In the genomic region with DNA sequence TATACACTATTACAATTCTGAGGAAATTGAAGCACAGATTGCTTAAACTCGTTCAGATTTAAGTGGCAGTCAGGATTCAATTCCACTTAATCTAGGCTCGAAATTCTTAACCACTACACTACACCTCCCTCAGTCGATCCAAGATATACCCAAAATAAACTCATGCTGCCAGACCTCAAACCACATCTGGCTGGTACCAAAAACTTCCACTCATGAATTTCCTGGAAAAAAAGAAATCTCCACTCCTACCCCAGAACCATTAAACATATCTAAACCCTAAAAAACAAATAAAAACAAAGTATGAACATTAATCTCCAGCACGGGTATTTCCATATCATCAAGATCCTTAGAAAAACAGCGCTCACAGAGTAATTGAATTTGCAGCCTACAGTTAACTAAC, we compare ENCODE assay signal across 9 cellular contexts. TPM values are rescaled to one million over a fixed set of nuclear protein-coding genes. Genes with fewer than 3 reads are reported as not detected.
A peak's percentile ranks its signal among the peaks of the same experiment; 100 is the strongest.
DNase-seq lines count a peak whose midpoint lies in the region; ATAC-seq and TF ChIP-seq lines count a peak whose summit lies in the region.
"Had no signal": no experiment of that assay in that cellular context is flagged by ENCODE, and none has a peak within 500 bp of the region (broad histone marks: within the 10 kb centered on the region; RNA-seq: fewer than 3 reads in every experiment).

No MANE protein-coding gene starts in this region.

- H3K4me3 Mint-ChIP-seq in activated naive CD4-positive, alpha-beta T cell treated with anti-CD3 and anti-CD28 coated beads for 36 hours = peak overlapping the region; percentile 93
- H3K4me3 Mint-ChIP-seq in type B pancreatic cell = peak overlapping the region; percentile 90

- intact Hi-C loops in activated naive CD4-positive, alpha-beta T cell treated with anti-CD3 and anti-CD28 coated beads for 36 hours (cut with micrococcal nuclease) = loop anchor here (2.0 to 10.0 kb wide), 3 partner anchors 65 to 443 kb away; partner anchors contain the start of genes ZNF585B and ZNF607

- TF ChIP-seq CTCF in type B pancreatic cell (conservative IDR thresholded peaks at IDR 0.05) = no peak

- peak overlapping the region; percentile 93 for H3K27ac Mint-ChIP-seq in activated naive CD4-positive, alpha-beta T cell treated with anti-CD3 and anti-CD28 coated beads for 36 hours
- peak overlapping the region; percentile 0 to 99 for H3K27ac Mint-ChIP-seq in activated naive CD4-positive, alpha-beta T cell treated with anti-CD3 and anti-CD28 coated beads, Interleukin-2, amount 50 U/mL, for 72 hours
- H3K27ac Mint-ChIP-seq in type B pancreatic cell = peak overlapping the region; percentile 93

- peaks cover 31% of the 10 kb centered on the region for H3K36me3 Mint-ChIP-seq in activated naive CD4-positive, alpha-beta T cell treated with anti-CD3 and anti-CD28 coated beads for 36 hours (ENCODE audit: low read depth)
- peaks cover 49 to 67% of the 10 kb centered on the region in 2 donors for H3K36me3 Mint-ChIP-seq in activated naive CD4-positive, alpha-beta T cell treated with anti-CD3 and anti-CD28 coated beads, Interleukin-2, amount 50 U/mL, for 72 hours
- H3K36me3 Mint-ChIP-seq in type B pancreatic cell = peaks cover 14% of the 10 kb centered on the region

- CTCF ChIA-PET in activated naive CD4-positive, alpha-beta T cell treated with anti-CD3 and anti-CD28 coated beads for 36 hours (lab: Charles Lee) = no interaction called here

- ATAC-seq in activated naive CD4-positive, alpha-beta T cell treated with anti-CD3 and anti-CD28 coated beads, Interleukin-2, amount 50 U/mL, for 72 hours = no peak
- ATAC-seq in GM19023 (IDR thresholded peaks at IDR 0.05; ENCODE audit: unreplicated experiment) (no peak), GM21825 (IDR thresholded peaks at IDR 0.05; ENCODE audit: unreplicated experiment) (no peak)

- no peak for DNase-seq in activated naive CD4-positive, alpha-beta T cell treated with anti-CD3 and anti-CD28 coated beads for 36 hours
- no peak for DNase-seq in activated naive CD4-positive, alpha-beta T cell treated with Interleukin-2 at 50 U/mL for 16 hours
- no peak for DNase-seq in activated naive CD4-positive, alpha-beta T cell treated with anti-CD3 and anti-CD28 coated beads, Interleukin-2, amount 50 U/mL, for 72 hours (ENCODE audit: low spot score in 2 of 2)
- DNase-seq in kidney tubule cell (ENCODE audit: low spot score) = peak; percentile 1
- no peak for DNase-seq in type B pancreatic cell (ENCODE audit: extremely low spot score, unreplicated experiment)
- DNase-seq in RPMI8226 = no peak
- DNase-seq: cortex of kidney had no signal

- no peaks in the 10 kb centered on the region for H3K27me3 Mint-ChIP-seq in activated naive CD4-positive, alpha-beta T cell treated with anti-CD3 and anti-CD28 coated beads for 36 hours (ENCODE audit: low read depth)
- no peaks in the 10 kb centered on the region for H3K27me3 Mint-ChIP-seq in type B pancreatic cell

- peaks cover 6% of the 10 kb centered on the region for H3K9me3 Mint-ChIP-seq in activated naive CD4-positive, alpha-beta T cell treated with anti-CD3 and anti-CD28 coated beads for 36 hours
- H3K9me3 Mint-ChIP-seq in activated naive CD4-positive, alpha-beta T cell treated with anti-CD3 and anti-CD28 coated beads, Interleukin-2, amount 50 U/mL, for 72 hours = peaks cover 0 to 18% of the 10 kb centered on the region in 2 donors
- H3K9me3 Mint-ChIP-seq in type B pancreatic cell = no peaks in the 10 kb centered on the region

- H3K4me1 Mint-ChIP-seq in activated naive CD4-positive, alpha-beta T cell treated with anti-CD3 and anti-CD28 coated beads for 36 hours (ENCODE audit: low read depth) = peaks cover 29% of the 10 kb centered on the region
- H3K4me1 Mint-ChIP-seq in type B pancreatic cell (ENCODE audit: unreplicated experiment) = peaks cover 9% of the 10 kb centered on the region

RNA-seq across cellular contexts. Expression of gene ZFP30, which starts 1.1 kb away (rescaled TPM):
- total RNA-seq in activated naive CD4-positive, alpha-beta T cell treated with anti-CD3 and anti-CD28 coated beads for 36 hours = 10 to 100 TPM; 10.7 to 11.4 TPM
- total RNA-seq in activated naive CD4-positive, alpha-beta T cell treated with anti-CD3 and anti-CD28 coated beads, Interleukin-2, amount 50 U/mL, for 72 hours = 10 to 100 TPM; 11.6 to 12.4 TPM
- 14.5 and 28.1 TPM in 2 replicates for total RNA-seq in type B pancreatic cell (ENCODE audit: low replicate concordance)

RNA-seq across cellular contexts. Expression of gene ZNF540, which starts 59.4 kb away (rescaled TPM):
- 1 to 10 TPM; 1.0 to 1.9 TPM for total RNA-seq in activated naive CD4-positive, alpha-beta T cell treated with anti-CD3 and anti-CD28 coated beads for 36 hours
- 1 to 10 TPM; 1.0 to 3.0 TPM for total RNA-seq in activated naive CD4-positive, alpha-beta T cell treated with anti-CD3 and anti-CD28 coated beads, Interleukin-2, amount 50 U/mL, for 72 hours
- 1.1 and 2.3 TPM in 2 replicates for total RNA-seq in type B pancreatic cell (ENCODE audit: low replicate concordance)

RNA-seq across cellular contexts. Expression of gene ZNF571, which starts 59.5 kb away (rescaled TPM):
- 1 to 10 TPM; 2.8 to 3.5 TPM for total RNA-seq in activated naive CD4-positive, alpha-beta T cell treated with anti-CD3 and anti-CD28 coated beads for 36 hours
- total RNA-seq in activated naive CD4-positive, alpha-beta T cell treated with anti-CD3 and anti-CD28 coated beads, Interleukin-2, amount 50 U/mL, for 72 hours = 1 to 10 TPM; 2.4 to 5.0 TPM
- 4.4 and 4.9 TPM in 2 replicates for total RNA-seq in type B pancreatic cell (ENCODE audit: low replicate concordance)
